ENCODE assay signal across 1 cellular context in the genomic region with DNA sequence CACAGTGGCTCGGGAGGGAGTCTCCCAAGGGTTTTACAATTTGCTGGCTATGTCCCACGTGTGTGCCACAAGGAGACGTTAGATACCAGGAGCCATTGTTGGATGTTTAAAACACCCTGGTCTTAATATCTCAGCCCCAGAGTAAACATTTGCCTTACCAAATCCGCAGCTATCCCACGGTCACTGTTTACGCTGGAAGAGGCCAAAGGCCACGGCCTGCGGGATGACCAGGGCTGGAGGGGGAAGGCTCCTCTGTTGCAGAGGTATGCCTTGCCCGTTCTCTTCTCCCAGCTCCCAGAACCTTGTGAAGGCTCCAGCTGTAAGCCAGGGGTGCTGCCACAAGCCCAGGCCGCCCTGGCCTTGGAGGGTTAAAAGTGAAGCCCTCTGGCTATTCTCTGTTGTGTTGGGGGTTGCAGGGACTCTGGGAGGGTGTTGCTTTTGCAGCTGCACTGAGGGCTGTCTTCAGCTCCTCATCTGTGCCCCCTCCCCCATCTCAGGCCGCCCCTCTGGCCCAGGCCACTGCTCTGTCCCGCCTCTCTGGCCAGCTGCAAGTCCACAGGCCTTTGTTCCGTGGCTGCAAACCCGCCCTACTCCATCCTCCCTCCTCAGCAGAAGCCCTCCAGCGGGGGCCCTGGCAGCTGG.
TF ChIP-seq lines count a peak whose summit lies in the region.

No MANE protein-coding gene starts in this region.

TF ChIP-seq in HepG2, 621 proteins besides CTCF, POLR2A, EP300 and RAD21 (continued from another document and continues in another):
- TF ChIP-seq, protein P1, sequence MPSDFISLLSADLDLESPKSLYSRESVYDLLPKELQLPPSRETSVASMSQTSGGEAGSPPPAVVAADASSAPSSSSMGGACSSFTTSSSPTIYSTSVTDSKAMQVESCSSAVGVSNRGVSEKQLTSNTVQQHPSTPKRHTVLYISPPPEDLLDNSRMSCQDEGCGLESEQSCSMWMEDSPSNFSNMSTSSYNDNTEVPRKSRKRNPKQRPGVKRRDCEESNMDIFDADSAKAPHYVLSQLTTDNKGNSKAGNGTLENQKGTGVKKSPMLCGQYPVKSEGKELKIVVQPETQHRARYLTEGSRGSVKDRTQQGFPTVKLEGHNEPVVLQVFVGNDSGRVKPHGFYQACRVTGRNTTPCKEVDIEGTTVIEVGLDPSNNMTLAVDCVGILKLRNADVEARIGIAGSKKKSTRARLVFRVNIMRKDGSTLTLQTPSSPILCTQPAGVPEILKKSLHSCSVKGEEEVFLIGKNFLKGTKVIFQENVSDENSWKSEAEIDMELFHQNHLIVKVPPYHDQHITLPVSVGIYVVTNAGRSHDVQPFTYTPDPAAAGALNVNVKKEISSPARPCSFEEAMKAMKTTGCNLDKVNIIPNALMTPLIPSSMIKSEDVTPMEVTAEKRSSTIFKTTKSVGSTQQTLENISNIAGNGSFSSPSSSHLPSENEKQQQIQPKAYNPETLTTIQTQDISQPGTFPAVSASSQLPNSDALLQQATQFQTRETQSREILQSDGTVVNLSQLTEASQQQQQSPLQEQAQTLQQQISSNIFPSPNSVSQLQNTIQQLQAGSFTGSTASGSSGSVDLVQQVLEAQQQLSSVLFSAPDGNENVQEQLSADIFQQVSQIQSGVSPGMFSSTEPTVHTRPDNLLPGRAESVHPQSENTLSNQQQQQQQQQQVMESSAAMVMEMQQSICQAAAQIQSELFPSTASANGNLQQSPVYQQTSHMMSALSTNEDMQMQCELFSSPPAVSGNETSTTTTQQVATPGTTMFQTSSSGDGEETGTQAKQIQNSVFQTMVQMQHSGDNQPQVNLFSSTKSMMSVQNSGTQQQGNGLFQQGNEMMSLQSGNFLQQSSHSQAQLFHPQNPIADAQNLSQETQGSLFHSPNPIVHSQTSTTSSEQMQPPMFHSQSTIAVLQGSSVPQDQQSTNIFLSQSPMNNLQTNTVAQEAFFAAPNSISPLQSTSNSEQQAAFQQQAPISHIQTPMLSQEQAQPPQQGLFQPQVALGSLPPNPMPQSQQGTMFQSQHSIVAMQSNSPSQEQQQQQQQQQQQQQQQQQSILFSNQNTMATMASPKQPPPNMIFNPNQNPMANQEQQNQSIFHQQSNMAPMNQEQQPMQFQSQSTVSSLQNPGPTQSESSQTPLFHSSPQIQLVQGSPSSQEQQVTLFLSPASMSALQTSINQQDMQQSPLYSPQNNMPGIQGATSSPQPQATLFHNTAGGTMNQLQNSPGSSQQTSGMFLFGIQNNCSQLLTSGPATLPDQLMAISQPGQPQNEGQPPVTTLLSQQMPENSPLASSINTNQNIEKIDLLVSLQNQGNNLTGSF (CRISPR knock-in tag; IDR thresholded peaks at IDR 0.05) = no peak
- no peak for TF ChIP-seq ZSCAN21 (CRISPR knock-in tag; IDR thresholded peaks at IDR 0.05; ENCODE audit: borderline replicate concordance)
- TF ChIP-seq ZNF10 (CRISPR knock-in tag; IDR thresholded peaks at IDR 0.05; ENCODE audit: borderline replicate concordance, low read depth) = no peak
- TF ChIP-seq ZNF12 (CRISPR knock-in tag; IDR thresholded peaks at IDR 0.05) = no peak; the same call in 1 of the 2 replicates
- TF ChIP-seq NAIF1 (CRISPR knock-in tag; IDR thresholded peaks at IDR 0.05; ENCODE audit: borderline replicate concordance) = no peak
- TF ChIP-seq ZFP41 (CRISPR knock-in tag; IDR thresholded peaks at IDR 0.05; ENCODE audit: borderline replicate concordance) = no peak
- TF ChIP-seq, protein P2, sequence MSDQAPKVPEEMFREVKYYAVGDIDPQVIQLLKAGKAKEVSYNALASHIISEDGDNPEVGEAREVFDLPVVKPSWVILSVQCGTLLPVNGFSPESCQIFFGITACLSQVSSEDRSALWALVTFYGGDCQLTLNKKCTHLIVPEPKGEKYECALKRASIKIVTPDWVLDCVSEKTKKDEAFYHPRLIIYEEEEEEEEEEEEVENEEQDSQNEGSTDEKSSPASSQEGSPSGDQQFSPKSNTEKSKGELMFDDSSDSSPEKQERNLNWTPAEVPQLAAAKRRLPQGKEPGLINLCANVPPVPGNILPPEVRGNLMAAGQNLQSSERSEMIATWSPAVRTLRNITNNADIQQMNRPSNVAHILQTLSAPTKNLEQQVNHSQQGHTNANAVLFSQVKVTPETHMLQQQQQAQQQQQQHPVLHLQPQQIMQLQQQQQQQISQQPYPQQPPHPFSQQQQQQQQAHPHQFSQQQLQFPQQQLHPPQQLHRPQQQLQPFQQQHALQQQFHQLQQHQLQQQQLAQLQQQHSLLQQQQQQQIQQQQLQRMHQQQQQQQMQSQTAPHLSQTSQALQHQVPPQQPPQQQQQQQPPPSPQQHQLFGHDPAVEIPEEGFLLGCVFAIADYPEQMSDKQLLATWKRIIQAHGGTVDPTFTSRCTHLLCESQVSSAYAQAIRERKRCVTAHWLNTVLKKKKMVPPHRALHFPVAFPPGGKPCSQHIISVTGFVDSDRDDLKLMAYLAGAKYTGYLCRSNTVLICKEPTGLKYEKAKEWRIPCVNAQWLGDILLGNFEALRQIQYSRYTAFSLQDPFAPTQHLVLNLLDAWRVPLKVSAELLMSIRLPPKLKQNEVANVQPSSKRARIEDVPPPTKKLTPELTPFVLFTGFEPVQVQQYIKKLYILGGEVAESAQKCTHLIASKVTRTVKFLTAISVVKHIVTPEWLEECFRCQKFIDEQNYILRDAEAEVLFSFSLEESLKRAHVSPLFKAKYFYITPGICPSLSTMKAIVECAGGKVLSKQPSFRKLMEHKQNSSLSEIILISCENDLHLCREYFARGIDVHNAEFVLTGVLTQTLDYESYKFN (CRISPR knock-in tag; conservative IDR thresholded peaks at IDR 0.05) = peak; percentile 80
- peak; percentile 60; the same call in 1 of the 2 replicates for TF ChIP-seq HMG20A (CRISPR knock-in tag; IDR thresholded peaks at IDR 0.05; ENCODE audit: borderline replicate concordance)
- peak; percentile 83 for TF ChIP-seq GATAD2A (CRISPR knock-in tag; IDR thresholded peaks at IDR 0.05)
- TF ChIP-seq, protein P3, sequence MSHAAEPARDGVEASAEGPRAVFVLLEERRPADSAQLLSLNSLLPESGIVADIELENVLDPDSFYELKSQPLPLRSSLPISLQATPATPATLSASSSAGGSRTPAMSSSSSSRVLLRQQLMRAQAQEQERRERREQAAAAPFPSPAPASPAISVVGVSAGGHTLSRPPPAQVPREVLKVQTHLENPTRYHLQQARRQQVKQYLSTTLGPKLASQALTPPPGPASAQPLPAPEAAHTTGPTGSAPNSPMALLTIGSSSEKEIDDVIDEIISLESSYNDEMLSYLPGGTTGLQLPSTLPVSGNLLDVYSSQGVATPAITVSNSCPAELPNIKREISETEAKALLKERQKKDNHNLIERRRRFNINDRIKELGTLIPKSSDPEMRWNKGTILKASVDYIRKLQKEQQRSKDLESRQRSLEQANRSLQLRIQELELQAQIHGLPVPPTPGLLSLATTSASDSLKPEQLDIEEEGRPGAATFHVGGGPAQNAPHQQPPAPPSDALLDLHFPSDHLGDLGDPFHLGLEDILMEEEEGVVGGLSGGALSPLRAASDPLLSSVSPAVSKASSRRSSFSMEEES (CRISPR knock-in tag; IDR thresholded peaks at IDR 0.05) = no peak
- TF ChIP-seq, protein P4, sequence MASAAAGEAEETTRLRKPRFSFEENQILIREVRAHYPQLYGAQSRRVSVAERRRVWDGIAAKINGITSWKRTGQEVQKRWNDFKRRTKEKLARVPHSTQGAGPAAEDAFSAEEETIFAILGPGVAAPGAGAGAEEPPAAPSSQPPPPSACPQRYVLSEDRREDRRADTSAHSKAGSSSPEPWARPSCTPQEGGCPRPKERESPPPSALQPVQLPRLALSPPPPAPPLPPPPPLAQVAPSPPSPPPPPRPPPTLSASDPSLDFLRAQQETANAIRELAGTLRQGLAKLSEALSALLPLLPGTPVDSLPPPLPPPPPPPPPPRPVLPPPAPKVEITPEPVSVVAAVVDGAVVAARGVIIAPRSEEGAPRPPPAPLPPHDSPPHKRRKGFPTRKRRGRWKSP (CRISPR knock-in tag; IDR thresholded peaks at IDR 0.05) = no peak
- TF ChIP-seq RCOR2 (CRISPR knock-in tag; IDR thresholded peaks at IDR 0.05) = 0 out of 2 replicates have a peak, but pooled peaks have one; percentile 41
- TF ChIP-seq RFX3 (CRISPR knock-in tag; IDR thresholded peaks at IDR 0.05) = no peak
- no peak for TF ChIP-seq ZBTB38 (CRISPR knock-in tag; IDR thresholded peaks at IDR 0.05)
- no peak; the same call in 1 of the 2 replicates for TF ChIP-seq NFKB2 (CRISPR knock-in tag; IDR thresholded peaks at IDR 0.05; ENCODE audit: borderline replicate concordance)
- TF ChIP-seq, protein P5, sequence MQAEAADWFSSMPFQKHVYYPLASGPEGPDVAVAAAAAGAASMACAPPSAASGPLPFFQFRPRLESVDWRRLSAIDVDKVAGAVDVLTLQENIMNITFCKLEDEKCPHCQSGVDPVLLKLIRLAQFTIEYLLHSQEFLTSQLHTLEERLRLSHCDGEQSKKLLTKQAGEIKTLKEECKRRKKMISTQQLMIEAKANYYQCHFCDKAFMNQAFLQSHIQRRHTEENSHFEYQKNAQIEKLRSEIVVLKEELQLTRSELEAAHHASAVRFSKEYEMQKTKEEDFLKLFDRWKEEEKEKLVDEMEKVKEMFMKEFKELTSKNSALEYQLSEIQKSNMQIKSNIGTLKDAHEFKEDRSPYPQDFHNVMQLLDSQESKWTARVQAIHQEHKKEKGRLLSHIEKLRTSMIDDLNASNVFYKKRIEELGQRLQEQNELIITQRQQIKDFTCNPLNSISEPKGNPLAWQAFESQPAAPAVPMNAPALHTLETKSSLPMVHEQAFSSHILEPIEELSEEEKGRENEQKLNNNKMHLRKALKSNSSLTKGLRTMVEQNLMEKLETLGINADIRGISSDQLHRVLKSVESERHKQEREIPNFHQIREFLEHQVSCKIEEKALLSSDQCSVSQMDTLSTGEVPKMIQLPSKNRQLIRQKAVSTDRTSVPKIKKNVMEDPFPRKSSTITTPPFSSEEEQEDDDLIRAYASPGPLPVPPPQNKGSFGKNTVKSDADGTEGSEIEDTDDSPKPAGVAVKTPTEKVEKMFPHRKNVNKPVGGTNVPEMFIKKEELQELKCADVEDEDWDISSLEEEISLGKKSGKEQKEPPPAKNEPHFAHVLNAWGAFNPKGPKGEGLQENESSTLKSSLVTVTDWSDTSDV (CRISPR knock-in tag; IDR thresholded peaks at IDR 0.05) = no peak
- TF ChIP-seq ZNF883 (CRISPR knock-in tag; IDR thresholded peaks at IDR 0.05; ENCODE audit: not compliant biosample characterization) = no peak
- TF ChIP-seq ZNF850 (CRISPR knock-in tag; conservative IDR thresholded peaks at IDR 0.05) = no peak
- TF ChIP-seq GFI1 (CRISPR knock-in tag; IDR thresholded peaks at IDR 0.05; ENCODE audit: borderline replicate concordance) = peak; percentile 79
- TF ChIP-seq MLLT10 (CRISPR knock-in tag; IDR thresholded peaks at IDR 0.05) = no peak
- no peak for TF ChIP-seq TAF15 (IDR thresholded peaks at IDR 0.05; ENCODE audit: low read depth, low read length, poor library complexity, severe bottlenecking)
- TF ChIP-seq, protein P6, sequence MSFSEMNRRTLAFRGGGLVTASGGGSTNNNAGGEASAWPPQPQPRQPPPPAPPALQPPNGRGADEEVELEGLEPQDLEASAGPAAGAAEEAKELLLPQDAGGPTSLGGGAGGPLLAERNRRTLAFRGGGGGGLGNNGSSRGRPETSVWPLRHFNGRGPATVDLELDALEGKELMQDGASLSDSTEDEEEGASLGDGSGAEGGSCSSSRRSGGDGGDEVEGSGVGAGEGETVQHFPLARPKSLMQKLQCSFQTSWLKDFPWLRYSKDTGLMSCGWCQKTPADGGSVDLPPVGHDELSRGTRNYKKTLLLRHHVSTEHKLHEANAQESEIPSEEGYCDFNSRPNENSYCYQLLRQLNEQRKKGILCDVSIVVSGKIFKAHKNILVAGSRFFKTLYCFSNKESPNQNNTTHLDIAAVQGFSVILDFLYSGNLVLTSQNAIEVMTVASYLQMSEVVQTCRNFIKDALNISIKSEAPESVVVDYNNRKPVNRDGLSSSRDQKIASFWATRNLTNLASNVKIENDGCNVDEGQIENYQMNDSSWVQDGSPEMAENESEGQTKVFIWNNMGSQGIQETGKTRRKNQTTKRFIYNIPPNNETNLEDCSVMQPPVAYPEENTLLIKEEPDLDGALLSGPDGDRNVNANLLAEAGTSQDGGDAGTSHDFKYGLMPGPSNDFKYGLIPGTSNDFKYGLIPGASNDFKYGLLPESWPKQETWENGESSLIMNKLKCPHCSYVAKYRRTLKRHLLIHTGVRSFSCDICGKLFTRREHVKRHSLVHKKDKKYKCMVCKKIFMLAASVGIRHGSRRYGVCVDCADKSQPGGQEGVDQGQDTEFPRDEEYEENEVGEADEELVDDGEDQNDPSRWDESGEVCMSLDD (CRISPR knock-in tag; IDR thresholded peaks at IDR 0.05; ENCODE audit: borderline replicate concordance) = no peak
- TF ChIP-seq SALL1 (CRISPR knock-in tag; IDR thresholded peaks at IDR 0.05) = peak; percentile 84
- TF ChIP-seq RFX1 (IDR thresholded peaks at IDR 0.05) = no peak
- TF ChIP-seq, protein P7, sequence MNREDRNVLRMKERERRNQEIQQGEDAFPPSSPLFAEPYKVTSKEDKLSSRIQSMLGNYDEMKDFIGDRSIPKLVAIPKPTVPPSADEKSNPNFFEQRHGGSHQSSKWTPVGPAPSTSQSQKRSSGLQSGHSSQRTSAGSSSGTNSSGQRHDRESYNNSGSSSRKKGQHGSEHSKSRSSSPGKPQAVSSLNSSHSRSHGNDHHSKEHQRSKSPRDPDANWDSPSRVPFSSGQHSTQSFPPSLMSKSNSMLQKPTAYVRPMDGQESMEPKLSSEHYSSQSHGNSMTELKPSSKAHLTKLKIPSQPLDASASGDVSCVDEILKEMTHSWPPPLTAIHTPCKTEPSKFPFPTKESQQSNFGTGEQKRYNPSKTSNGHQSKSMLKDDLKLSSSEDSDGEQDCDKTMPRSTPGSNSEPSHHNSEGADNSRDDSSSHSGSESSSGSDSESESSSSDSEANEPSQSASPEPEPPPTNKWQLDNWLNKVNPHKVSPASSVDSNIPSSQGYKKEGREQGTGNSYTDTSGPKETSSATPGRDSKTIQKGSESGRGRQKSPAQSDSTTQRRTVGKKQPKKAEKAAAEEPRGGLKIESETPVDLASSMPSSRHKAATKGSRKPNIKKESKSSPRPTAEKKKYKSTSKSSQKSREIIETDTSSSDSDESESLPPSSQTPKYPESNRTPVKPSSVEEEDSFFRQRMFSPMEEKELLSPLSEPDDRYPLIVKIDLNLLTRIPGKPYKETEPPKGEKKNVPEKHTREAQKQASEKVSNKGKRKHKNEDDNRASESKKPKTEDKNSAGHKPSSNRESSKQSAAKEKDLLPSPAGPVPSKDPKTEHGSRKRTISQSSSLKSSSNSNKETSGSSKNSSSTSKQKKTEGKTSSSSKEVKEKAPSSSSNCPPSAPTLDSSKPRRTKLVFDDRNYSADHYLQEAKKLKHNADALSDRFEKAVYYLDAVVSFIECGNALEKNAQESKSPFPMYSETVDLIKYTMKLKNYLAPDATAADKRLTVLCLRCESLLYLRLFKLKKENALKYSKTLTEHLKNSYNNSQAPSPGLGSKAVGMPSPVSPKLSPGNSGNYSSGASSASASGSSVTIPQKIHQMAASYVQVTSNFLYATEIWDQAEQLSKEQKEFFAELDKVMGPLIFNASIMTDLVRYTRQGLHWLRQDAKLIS (CRISPR knock-in tag; IDR thresholded peaks at IDR 0.05) = no peak
- TF ChIP-seq KLF6 (CRISPR knock-in tag; IDR thresholded peaks at IDR 0.05) = no peak
- TF ChIP-seq ZNF44 (CRISPR knock-in tag; IDR thresholded peaks at IDR 0.05) = no peak
- no peak for TF ChIP-seq SRF (IDR thresholded peaks at IDR 0.05; ENCODE audit: low read depth, low read length)
- no peak for TF ChIP-seq RORA (CRISPR knock-in tag; IDR thresholded peaks at IDR 0.05)
- TF ChIP-seq, protein P8, sequence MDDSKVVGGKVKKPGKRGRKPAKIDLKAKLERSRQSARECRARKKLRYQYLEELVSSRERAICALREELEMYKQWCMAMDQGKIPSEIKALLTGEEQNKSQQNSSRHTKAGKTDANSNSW (CRISPR knock-in tag; IDR thresholded peaks at IDR 0.05; ENCODE audit: borderline replicate concordance) = no peak
- no peak for TF ChIP-seq FOXP1 (IDR thresholded peaks at IDR 0.05)
- peak; percentile 80 for TF ChIP-seq FOXP1 (CRISPR knock-in tag; IDR thresholded peaks at IDR 0.05)
- peak; percentile 67 for TF ChIP-seq FOSL2 (CRISPR knock-in tag; IDR thresholded peaks at IDR 0.05)
- TF ChIP-seq FOXC1 (CRISPR knock-in tag; IDR thresholded peaks at IDR 0.05; ENCODE audit: borderline replicate concordance) = no peak
- TF ChIP-seq ZNF326 (CRISPR knock-in tag; IDR thresholded peaks at IDR 0.05; ENCODE audit: borderline replicate concordance) = no peak
- TF ChIP-seq SIN3A (IDR thresholded peaks at IDR 0.05; ENCODE audit: borderline replicate concordance, low read depth, low read length) = no peak
